In genomic region chr19:29667390-29667783, GRCh38 we compare ENCODE assay signal across 10 cellular contexts. TPM values are rescaled to one million over a fixed set of nuclear protein-coding genes. Genes with fewer than 3 reads are reported as not detected.
A peak's percentile ranks its signal among the peaks of the same experiment; 100 is the strongest.
DNase-seq lines count a peak whose midpoint lies in the region; ATAC-seq and TF ChIP-seq lines count a peak whose summit lies in the region.
"Had no signal": no experiment of that assay in that cellular context is flagged by ENCODE, and none has a peak within 500 bp of the region (broad histone marks: within the 10 kb centered on the region; RNA-seq: fewer than 3 reads in every experiment).

No MANE protein-coding gene starts in this region.

- no peak for TF ChIP-seq EP300 in suprapubic skin (IDR thresholded peaks at IDR 0.05)

- H3K4me1 ChIP-seq in right lobe of liver (peaks cover 0 to 58% (median 21%) of the 10 kb centered on the region in 4 donors), suprapubic skin (peaks cover 83% of the 10 kb centered on the region), foreskin keratinocyte (peaks cover 23% of the 10 kb centered on the region)

- no peak for ATAC-seq in right lobe of liver
- no peak for ATAC-seq in foreskin keratinocyte
- ATAC-seq: A549 had no signal

- intact Hi-C loops in right lobe of liver (cut with DNase I) = no loop called here

- H3K9me3 ChIP-seq in right lobe of liver (no peaks in the 10 kb centered on the region), suprapubic skin (no peaks in the 10 kb centered on the region)
- H3K9me3 ChIP-seq: A549 had no signal

- TF ChIP-seq POLR2A in right lobe of liver (IDR thresholded peaks at IDR 0.05) (no peak), suprapubic skin (IDR thresholded peaks at IDR 0.05) (no peak)

- H3K27me3 ChIP-seq in right lobe of liver (no peaks in the 10 kb centered on the region), suprapubic skin (no peaks in the 10 kb centered on the region), foreskin keratinocyte (no peaks in the 10 kb centered on the region)

- H3K36me3 ChIP-seq in right lobe of liver (no peaks in the 10 kb centered on the region), suprapubic skin (no peaks in the 10 kb centered on the region)

- peak overlapping the region in 2 of 3 donors; percentile 83 to 94 for H3K4me3 ChIP-seq in right lobe of liver
- peak overlapping the region; percentile 74 for H3K4me3 ChIP-seq in suprapubic skin
- H3K4me3 ChIP-seq: A549 had no signal

- H3K27ac ChIP-seq in angular gyrus (ENCODE audit: low read depth, low read length) (peak overlapping the region; percentile 22), right lobe of liver (peak overlapping the region in 1 of 3 donors; percentile 85), suprapubic skin (peak overlapping the region; percentile 6), foreskin keratinocyte (no peak overlapping the region)

- DNase-seq in activated CD4-positive, alpha-beta T cell treated with anti-CD3 and anti-CD28 coated beads for 48 hours = peak; percentile 34
- no peak for DNase-seq in activated CD4-positive, alpha-beta T cell treated with anti-CD3 and anti-CD28 coated beads, Interleukin-2, amount 50 U/mL, for 4 hours
- DNase-seq in right lobe of liver (no peak), suprapubic skin (ENCODE audit: low spot score in 2 of 2) (no peak), foreskin keratinocyte (no peak), inferior parietal cortex (ENCODE audit: extremely low spot score) (no peak), NCI-H69 (lab: John Stamatoyannopoulos, UW) (no peak)
- DNase-seq: foreskin melanocyte had no signal

- TF ChIP-seq CTCF in right lobe of liver (IDR thresholded peaks at IDR 0.05) (no peak), suprapubic skin (IDR thresholded peaks at IDR 0.05) (no peak), foreskin keratinocyte (conservative IDR thresholded peaks at IDR 0.05) (no peak)

- 61% methylated on average over 3 of the region's 11 CpGs for WGBS in right lobe of liver (ENCODE audit: insufficient coverage, low coverage, low lambda C conversion rate, missing lambda C conversion rate)
- 68% methylated on average over 11 of the region's 11 CpGs for WGBS in suprapubic skin

RNA-seq across cellular contexts. Expression of gene PLEKHF1, which starts 2.1 kb away (rescaled TPM):
- 10 to 100 TPM in 2 of 6 experiments, 1 to 10 TPM in 4; 5.6 to 13.8 (median 9.8) TPM for total RNA-seq in right lobe of liver
- 10 to 100 TPM in 2 of 4 donors, 1 to 10 TPM in 2; 4.5 to 18.8 (median 9.7) TPM for total RNA-seq in suprapubic skin
- 13.8 and 15.0 TPM in 2 replicates for total RNA-seq in foreskin keratinocyte
- 13.2 and 15.8 TPM in 2 replicates for polyA plus RNA-seq in foreskin keratinocyte

RNA-seq across cellular contexts. Expression of gene C19orf12, which starts 47.7 kb away (rescaled TPM):
- total RNA-seq in right lobe of liver = 10 to 100 TPM; 35.2 to 62.8 (median 52.4) TPM
- 10 to 100 TPM; 19.6 to 35.8 (median 27.3) TPM for total RNA-seq in suprapubic skin
- 13.8 and 16.7 TPM in 2 replicates for total RNA-seq in foreskin keratinocyte
- polyA plus RNA-seq in foreskin keratinocyte = 9.9 and 10.0 TPM in 2 replicates
